Comparison of ENCODE assay signal across 17 cellular contexts in the genomic region with DNA sequence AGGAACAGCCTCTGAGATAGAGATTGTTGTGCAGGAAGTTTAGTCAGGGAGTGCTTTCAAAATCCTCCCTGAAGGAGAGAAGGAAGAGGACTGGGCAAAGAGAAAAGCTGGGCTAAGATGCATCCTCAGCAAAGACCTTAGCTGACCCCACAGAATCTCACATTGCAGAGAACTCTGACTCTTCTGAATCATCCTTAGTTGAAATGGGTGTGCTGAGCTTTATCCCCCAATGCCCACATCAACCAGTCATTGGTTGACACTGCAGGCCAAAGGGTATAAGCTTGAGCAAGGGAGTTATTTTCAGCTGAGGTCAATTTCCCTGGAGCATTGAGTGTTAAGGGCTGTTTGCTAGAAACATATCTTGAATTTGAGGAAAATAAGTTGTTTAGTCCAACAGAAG.
DNase-seq lines count a peak whose midpoint lies in the region; ATAC-seq and TF ChIP-seq lines count a peak whose summit lies in the region.
"Had no signal": no experiment of that assay in that cellular context is flagged by ENCODE, and none has a peak within 500 bp of the region (broad histone marks: within the 10 kb centered on the region; RNA-seq: fewer than 3 reads in every experiment).

No MANE protein-coding gene starts in this region.

- H3K27ac ChIP-seq in BLaER1 treated with 17β-estradiol and CSF1 and Interleukin-3, amounts not matched to agents 10 nM and 100 nM = no peak overlapping the region
- H3K27ac ChIP-seq in heart right ventricle = peak overlapping the region in 1 of 10 donors; percentile 15

- H3K4me3 ChIP-seq in BLaER1 treated with 17β-estradiol and CSF1 and Interleukin-3, amounts not matched to agents 10 nM and 100 nM = no peak overlapping the region
- H3K4me3 ChIP-seq in heart right ventricle = no peak overlapping the region

- no peak for TF ChIP-seq CTCF in heart right ventricle (IDR thresholded peaks at IDR 0.05)

- peak overlapping the region in 8 of 11 experiments; percentile 2 to 44 (median 30); a peak in 10 of 22 replicates for H3K4me2 ChIP-seq in BLaER1 treated with 17β-estradiol and CSF1 and Interleukin-3, amounts not matched to agents 10 nM and 100 nM

- DNase-seq in M059J (ENCODE audit: low read depth) (peak; percentile 14), heart right ventricle (peak in 1 of 2 donors; percentile 7), renal cortical epithelial cell (ENCODE audit: low read depth) (peak; percentile 11)
- DNase-seq: BE2C; CD8-positive, alpha-beta T cell; COR-L47; DMS153; DMS79 treated with DMSO at 0.1 percent for 48 hours; EL; HCEC 1CT; HFFc6 had no signal

- no peaks in the 10 kb centered on the region for H3K36me3 ChIP-seq in BLaER1 treated with 17β-estradiol and CSF1 and Interleukin-3, amounts not matched to agents 10 nM and 100 nM
- H3K36me3 ChIP-seq in heart right ventricle = no peaks in the 10 kb centered on the region
- H3K36me3 ChIP-seq: BE2C had no signal

- ATAC-seq in heart right ventricle = peak in 5 of 8 donors; percentile 46 to 85 (median 73)
- no peak for ATAC-seq in GM18868 (IDR thresholded peaks at IDR 0.05; ENCODE audit: unreplicated experiment)
- ATAC-seq in HG03108 (IDR thresholded peaks at IDR 0.05; ENCODE audit: unreplicated experiment) = no peak
- ATAC-seq in GM19455 (IDR thresholded peaks at IDR 0.05; ENCODE audit: unreplicated experiment) = no peak
- ATAC-seq in HG02623 (IDR thresholded peaks at IDR 0.05; ENCODE audit: unreplicated experiment) = no peak
- ATAC-seq: CD8-positive, alpha-beta T cell; HepG2 had no signal

- H4K20me1 ChIP-seq in BLaER1 treated with 17β-estradiol and CSF1 and Interleukin-3, amounts not matched to agents 10 nM and 100 nM = no peaks in the 10 kb centered on the region

- H3K9me3 ChIP-seq in BLaER1 treated with 17β-estradiol and CSF1 and Interleukin-3, amounts not matched to agents 10 nM and 100 nM (replicated peaks in 1 of 11) = peaks cover 0 to 5% (median 0%) of the 10 kb centered on the region in 11 experiments; a peak in 1 of 22 replicates
- peaks cover 0 to 17% (median 0%) of the 10 kb centered on the region in 11 donors for H3K9me3 ChIP-seq in heart right ventricle
- H3K9me3 ChIP-seq: BE2C had no signal

- H3K27me3 ChIP-seq in BLaER1 treated with 17β-estradiol and CSF1 and Interleukin-3, amounts not matched to agents 10 nM and 100 nM = no peaks in the 10 kb centered on the region
- no peaks in the 10 kb centered on the region for H3K27me3 ChIP-seq in heart right ventricle
- H3K27me3 ChIP-seq: BE2C had no signal

- intact Hi-C loops in heart right ventricle (cut with DNase I) = no loop called here

- peaks cover 0 to 33% (median 5%) of the 10 kb centered on the region in 10 experiments; a peak in 14 of 20 replicates for H3K4me1 ChIP-seq in BLaER1 treated with 17β-estradiol and CSF1 and Interleukin-3, amounts not matched to agents 10 nM and 100 nM
- peaks cover 0 to 20% (median 0%) of the 10 kb centered on the region in 9 donors for H3K4me1 ChIP-seq in heart right ventricle
- H3K4me1 ChIP-seq: BE2C had no signal

- no peak overlapping the region for H3K9ac ChIP-seq in BLaER1 treated with 17β-estradiol and CSF1 and Interleukin-3, amounts not matched to agents 10 nM and 100 nM

Comparison
In these comparisons a context has a peak if more than half of its experiments do, and no peak if none do; other contexts are left out.
1. ATAC-seq: peak in heart right ventricle (5 of 8); none in GM18868 (single experiment), HG03108 (single experiment), GM19455 (single experiment) and HG02623 (single experiment).